8 cellular contexts compared by ENCODE assay signal in the genomic region with DNA sequence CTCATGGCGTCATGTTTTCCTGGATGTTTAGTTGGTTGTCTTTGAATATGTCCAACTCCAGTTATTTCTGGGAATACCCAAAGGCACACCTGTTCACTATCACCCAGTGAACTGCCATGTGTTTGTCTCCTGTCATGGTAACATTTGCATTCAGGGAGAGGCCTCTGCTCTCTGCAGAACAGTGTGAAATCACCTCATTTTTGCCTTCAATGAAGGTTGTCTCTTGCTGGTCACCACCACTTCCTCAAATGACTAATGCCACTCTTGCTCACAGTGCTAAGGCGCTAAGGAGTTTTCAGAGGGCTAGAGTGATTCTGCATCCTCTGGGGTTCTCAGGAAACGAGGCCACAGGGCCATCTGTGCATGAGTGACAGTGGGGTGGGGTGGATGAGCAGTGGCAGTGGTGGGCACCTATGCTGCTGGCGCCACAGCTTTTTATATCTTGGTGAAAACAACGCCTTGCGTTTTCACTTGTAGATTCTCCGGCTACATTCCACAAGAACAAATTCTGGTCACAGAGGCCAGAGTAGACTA.
DNase-seq lines count a peak whose midpoint lies in the region; ATAC-seq, FAIRE-seq and TF ChIP-seq lines count a peak whose summit lies in the region.

No MANE protein-coding gene starts in this region.

- TF ChIP-seq EP300 in upper lobe of left lung (IDR thresholded peaks at IDR 0.05), result no peak

- no peaks in the 10 kb centered on the region for H3K27me3 Mint-ChIP-seq in T-helper 17 cell
- H3K27me3 Mint-ChIP-seq in naive thymus-derived CD8-positive, alpha-beta T cell, result no peaks in the 10 kb centered on the region

- H3K4me1 ChIP-seq in upper lobe of left lung, result peaks cover 13 to 20% (median 17%) of the 10 kb centered on the region in 4 donors

- H3K27ac ChIP-seq in upper lobe of left lung, result peak overlapping the region in 3 of 4 donors; percentile 52 to 78 (median 78)

- POLR2A ChIA-PET in naive thymus-derived CD8-positive, alpha-beta T cell (lab: Charles Lee), result interaction anchor here (0.5 to 3.8 kb wide), 10 partner anchors 14 to 495 kb away, joined by 3 to 28 read pairs (median 3); no protein-coding TSS in a partner anchor

- no peaks in the 10 kb centered on the region for H3K36me3 ChIP-seq in upper lobe of left lung

- H3K9me3 Mint-ChIP-seq in naive thymus-derived CD8-positive, alpha-beta T cell, result no peaks in the 10 kb centered on the region

- no peaks in the 10 kb centered on the region for H3K9me3 ChIP-seq in T-helper 17 cell (ENCODE audit: control insufficient read depth, low read length, poor library complexity, severe bottlenecking)
- H3K9me3 ChIP-seq in upper lobe of left lung, result no peaks in the 10 kb centered on the region

- peak; percentile 91 for ATAC-seq in HG03354 (IDR thresholded peaks at IDR 0.05; ENCODE audit: poor library complexity, severe bottlenecking, unreplicated experiment)
- ATAC-seq in T-helper 17 cell, result peak; percentile 76
- ATAC-seq in naive thymus-derived CD8-positive, alpha-beta T cell, result peak; percentile 64 to 74
- ATAC-seq in upper lobe of left lung (ENCODE audit: low FRiP score in 2 of 2), result peak; percentile 44 to 65

- H3K27me3 ChIP-seq in upper lobe of left lung, result no peaks in the 10 kb centered on the region

- FAIRE-seq in GM19239 (lab: Jason Lieb, UNC), result peak; percentile 94

- TF ChIP-seq CTCF in upper lobe of left lung (IDR thresholded peaks at IDR 0.05), result no peak

- H3K4me3 ChIP-seq in upper lobe of left lung, result no peak overlapping the region

- peak overlapping the region; percentile 86 for H3K4me3 Mint-ChIP-seq in T-helper 17 cell
- H3K4me3 Mint-ChIP-seq in naive thymus-derived CD8-positive, alpha-beta T cell, result peak overlapping the region; percentile 47 to 85 (median 72)

- 64 to 83% methylated on average over 6 to 7 of the region's 7 CpGs for WGBS in upper lobe of left lung, 2 donors

- peaks cover 45% of the 10 kb centered on the region for H3K4me1 Mint-ChIP-seq in T-helper 17 cell
- H3K4me1 Mint-ChIP-seq in naive thymus-derived CD8-positive, alpha-beta T cell, result peaks cover 34 to 61% (median 55%) of the 10 kb centered on the region in 4 donors

- peak in 1 of 4 donors; percentile 12 for TF ChIP-seq POLR2A in upper lobe of left lung (IDR thresholded peaks at IDR 0.05)

- peak overlapping the region; percentile 92 for H3K27ac Mint-ChIP-seq in T-helper 17 cell
- peak overlapping the region; percentile 66 to 97 (median 90) for H3K27ac Mint-ChIP-seq in naive thymus-derived CD8-positive, alpha-beta T cell

- H3K36me3 Mint-ChIP-seq in T-helper 17 cell (ENCODE audit: low read depth), result peaks cover 5% of the 10 kb centered on the region
- H3K36me3 Mint-ChIP-seq in naive thymus-derived CD8-positive, alpha-beta T cell, result peaks cover 0 to 17% (median 15%) of the 10 kb centered on the region in 3 donors

- DNase-seq in AG08395 (ENCODE audit: low spot score), result peak; percentile 35
- peak; percentile 67 for DNase-seq in GM19239 (ENCODE audit: insufficient read length, low spot score)
- peak in 1 of 3 donors; percentile 20 for DNase-seq in T-helper 17 cell
- peak; percentile 41 for DNase-seq in astrocyte of the hippocampus (ENCODE audit: low read depth, low spot score)
- DNase-seq in naive thymus-derived CD8-positive, alpha-beta T cell, result peak in 8 of 10 donors; percentile 13 to 64 (median 22)
- DNase-seq in upper lobe of left lung, result peak in 1 of 2 donors; percentile 56
- DNase-seq in cerebellar cortex (ENCODE audit: low spot score), result no peak
